ENCODE assay signal across 1 cellular context in the genomic region with DNA sequence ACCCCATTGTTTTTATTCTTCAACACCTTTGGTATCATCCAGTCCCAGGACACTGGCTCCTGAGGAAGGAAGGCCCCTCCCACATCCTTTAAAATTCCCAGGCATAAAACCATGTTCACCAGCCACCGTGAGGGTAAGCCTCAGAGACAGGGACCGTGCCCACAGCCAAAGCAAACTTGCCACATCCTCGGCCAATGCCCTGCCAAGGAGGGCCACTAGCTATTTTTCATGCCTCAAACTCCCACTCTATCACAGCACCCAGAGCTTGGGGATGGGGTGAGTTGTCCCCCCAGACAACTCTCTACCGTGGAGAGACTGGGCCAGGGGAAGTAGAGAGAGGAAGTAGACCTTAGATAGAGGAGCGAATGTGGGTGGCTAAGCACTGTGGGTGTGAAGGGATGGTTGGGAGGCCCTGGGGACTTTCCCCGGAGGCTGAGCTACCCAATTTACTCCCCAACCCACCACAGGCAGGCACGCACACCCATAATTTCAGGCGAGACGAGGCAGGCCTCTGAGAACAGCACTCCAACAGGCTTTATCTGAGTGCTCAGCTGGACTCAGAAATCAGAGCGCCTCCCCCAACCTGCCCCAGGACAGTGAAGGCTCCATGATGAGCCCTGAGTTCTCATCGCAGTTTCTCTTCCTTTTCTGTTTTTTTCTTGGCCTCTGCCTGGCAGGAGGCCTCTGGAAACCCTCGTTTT.
TF ChIP-seq lines count a peak whose summit lies in the region.

No MANE protein-coding gene starts in this region.

TF ChIP-seq in K562, 482 proteins besides CTCF, POLR2A, EP300 and RAD21 (continued from another document and continues in another):
- TF ChIP-seq ZBTB11 (CRISPR knock-in tag; IDR thresholded peaks at IDR 0.05) (peak in 1 of 3 experiments; percentile 62; a peak in 1 of 6 replicates), CBFA2T2 (conservative IDR thresholded peaks at IDR 0.05) (peak; percentile 75), GATA2 (CRISPR knock-in tag; IDR thresholded peaks at IDR 0.05) (peak; percentile 64; the same call in 1 of the 2 replicates), NCOA1 (IDR thresholded peaks at IDR 0.05; ENCODE audit: low read depth) (0 out of 2 replicates have a peak, but pooled peaks have one; percentile 16), FOXA3 (CRISPR knock-in tag; conservative IDR thresholded peaks at IDR 0.05 in 1 of 2, IDR thresholded peaks at IDR 0.05 in 1 of 2) (peak in 1 of 2 experiments; percentile 63; a peak in 1 of 4 replicates), HNRNPL (IDR thresholded peaks at IDR 0.05; ENCODE audit: low read depth, low read length) (no peak), DPF2 (IDR thresholded peaks at IDR 0.05) (peak; percentile 60), TCF3 (CRISPR knock-in tag; IDR thresholded peaks at IDR 0.05) (peak; percentile 89), HNRNPLL (IDR thresholded peaks at IDR 0.05; ENCODE audit: low read depth, low read length, poor library complexity, severe bottlenecking) (no peak), ARNT (IDR thresholded peaks at IDR 0.05) (0 out of 4 replicates have a peak, but pooled peaks of 1 of the 2 experiments have one; percentile 24), BRCA1 (IDR thresholded peaks at IDR 0.05) (no peak), BRCA1 (CRISPR knock-in tag; IDR thresholded peaks at IDR 0.05) (no peak), HDAC1 (IDR thresholded peaks at IDR 0.05) (peak in 1 of 2 experiments; percentile 86; a peak in 2 of 4 replicates), TRIM24 (IDR thresholded peaks at IDR 0.05) (0 out of 4 replicates have a peak, but pooled peaks of 1 of the 2 experiments have one; percentile 14), JUN (IDR thresholded peaks at IDR 0.05; ENCODE audit: borderline replicate concordance, low read depth, low read length) (no peak), JUN (CRISPR knock-in tag; IDR thresholded peaks at IDR 0.05; ENCODE audit: borderline replicate concordance) (no peak), ZMIZ1 (IDR thresholded peaks at IDR 0.05; ENCODE audit: low read depth in 2 of 2, low read length in 2 of 2) (peak in 1 of 2 experiments; percentile 35; a peak in 1 of 4 replicates), KLF16 (IDR thresholded peaks at IDR 0.05) (peak; percentile 38; the same call in 1 of the 2 replicates), GATAD2A (IDR thresholded peaks at IDR 0.05) (peak; percentile 82; the same call in 1 of the 2 replicates), SNIP1 (IDR thresholded peaks at IDR 0.05; ENCODE audit: low read depth) (no peak), JUND (IDR thresholded peaks at IDR 0.05; ENCODE audit: borderline replicate concordance, low read depth, low read length) (peak; percentile 22; the same call in 1 of the 2 replicates), JUND (tag; IDR thresholded peaks at IDR 0.05; ENCODE audit: borderline replicate concordance, low read depth, low read length) (peak; percentile 47; the same call in 1 of the 3 replicates), ETV6 (IDR thresholded peaks at IDR 0.05; ENCODE audit: borderline replicate concordance in 1 of 2, low read depth in 2 of 2, low read length in 1 of 2) (peak; percentile 72 to 97; a peak in 3 of 4 replicates), ETV6 (CRISPR knock-in tag; IDR thresholded peaks at IDR 0.05; ENCODE audit: borderline replicate concordance) (no peak), ZNF23 (CRISPR knock-in tag; IDR thresholded peaks at IDR 0.05) (no peak), YY1 (IDR thresholded peaks at IDR 0.05; ENCODE audit: borderline replicate concordance in 1 of 3, control insufficient read depth in 1 of 3, extremely low read depth in 1 of 3, insufficient read depth in 3 of 3, insufficient read length in 1 of 3, insufficient replicate concordance in 2 of 3, low read depth in 1 of 3, low read length in 2 of 3) (peak in 1 of 3 experiments; percentile 60), TCFL5 (CRISPR knock-in tag; conservative IDR thresholded peaks at IDR 0.05) (no peak), DACH1 (IDR thresholded peaks at IDR 0.05; ENCODE audit: partially characterized antibody) (peak; percentile 75), EHMT2 (IDR thresholded peaks at IDR 0.05) (0 out of 2 replicates have a peak, but pooled peaks have one; percentile 28), ZFX (CRISPR knock-in tag; IDR thresholded peaks at IDR 0.05) (peak; percentile 42; the same call in 1 of the 2 replicates), CC2D1A (IDR thresholded peaks at IDR 0.05) (peak; percentile 44; the same call in 1 of the 2 replicates)
- TF ChIP-seq, protein P1, sequence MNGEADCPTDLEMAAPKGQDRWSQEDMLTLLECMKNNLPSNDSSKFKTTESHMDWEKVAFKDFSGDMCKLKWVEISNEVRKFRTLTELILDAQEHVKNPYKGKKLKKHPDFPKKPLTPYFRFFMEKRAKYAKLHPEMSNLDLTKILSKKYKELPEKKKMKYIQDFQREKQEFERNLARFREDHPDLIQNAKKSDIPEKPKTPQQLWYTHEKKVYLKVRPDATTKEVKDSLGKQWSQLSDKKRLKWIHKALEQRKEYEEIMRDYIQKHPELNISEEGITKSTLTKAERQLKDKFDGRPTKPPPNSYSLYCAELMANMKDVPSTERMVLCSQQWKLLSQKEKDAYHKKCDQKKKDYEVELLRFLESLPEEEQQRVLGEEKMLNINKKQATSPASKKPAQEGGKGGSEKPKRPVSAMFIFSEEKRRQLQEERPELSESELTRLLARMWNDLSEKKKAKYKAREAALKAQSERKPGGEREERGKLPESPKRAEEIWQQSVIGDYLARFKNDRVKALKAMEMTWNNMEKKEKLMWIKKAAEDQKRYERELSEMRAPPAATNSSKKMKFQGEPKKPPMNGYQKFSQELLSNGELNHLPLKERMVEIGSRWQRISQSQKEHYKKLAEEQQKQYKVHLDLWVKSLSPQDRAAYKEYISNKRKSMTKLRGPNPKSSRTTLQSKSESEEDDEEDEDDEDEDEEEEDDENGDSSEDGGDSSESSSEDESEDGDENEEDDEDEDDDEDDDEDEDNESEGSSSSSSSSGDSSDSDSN (IDR thresholded peaks at IDR 0.05; ENCODE audit: borderline replicate concordance in 1 of 2, low read depth in 2 of 2, low read length in 2 of 2), result peak; percentile 99 to 100
- TF ChIP-seq, protein P2, sequence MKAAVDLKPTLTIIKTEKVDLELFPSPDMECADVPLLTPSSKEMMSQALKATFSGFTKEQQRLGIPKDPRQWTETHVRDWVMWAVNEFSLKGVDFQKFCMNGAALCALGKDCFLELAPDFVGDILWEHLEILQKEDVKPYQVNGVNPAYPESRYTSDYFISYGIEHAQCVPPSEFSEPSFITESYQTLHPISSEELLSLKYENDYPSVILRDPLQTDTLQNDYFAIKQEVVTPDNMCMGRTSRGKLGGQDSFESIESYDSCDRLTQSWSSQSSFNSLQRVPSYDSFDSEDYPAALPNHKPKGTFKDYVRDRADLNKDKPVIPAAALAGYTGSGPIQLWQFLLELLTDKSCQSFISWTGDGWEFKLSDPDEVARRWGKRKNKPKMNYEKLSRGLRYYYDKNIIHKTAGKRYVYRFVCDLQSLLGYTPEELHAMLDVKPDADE (conservative IDR thresholded peaks at IDR 0.05; ENCODE audit: control insufficient read depth, low read depth, low read length), result no peak
- TF ChIP-seq, protein P3, sequence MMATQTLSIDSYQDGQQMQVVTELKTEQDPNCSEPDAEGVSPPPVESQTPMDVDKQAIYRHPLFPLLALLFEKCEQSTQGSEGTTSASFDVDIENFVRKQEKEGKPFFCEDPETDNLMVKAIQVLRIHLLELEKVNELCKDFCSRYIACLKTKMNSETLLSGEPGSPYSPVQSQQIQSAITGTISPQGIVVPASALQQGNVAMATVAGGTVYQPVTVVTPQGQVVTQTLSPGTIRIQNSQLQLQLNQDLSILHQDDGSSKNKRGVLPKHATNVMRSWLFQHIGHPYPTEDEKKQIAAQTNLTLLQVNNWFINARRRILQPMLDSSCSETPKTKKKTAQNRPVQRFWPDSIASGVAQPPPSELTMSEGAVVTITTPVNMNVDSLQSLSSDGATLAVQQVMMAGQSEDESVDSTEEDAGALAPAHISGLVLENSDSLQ (IDR thresholded peaks at IDR 0.05), result no peak
- TF ChIP-seq, protein P4, sequence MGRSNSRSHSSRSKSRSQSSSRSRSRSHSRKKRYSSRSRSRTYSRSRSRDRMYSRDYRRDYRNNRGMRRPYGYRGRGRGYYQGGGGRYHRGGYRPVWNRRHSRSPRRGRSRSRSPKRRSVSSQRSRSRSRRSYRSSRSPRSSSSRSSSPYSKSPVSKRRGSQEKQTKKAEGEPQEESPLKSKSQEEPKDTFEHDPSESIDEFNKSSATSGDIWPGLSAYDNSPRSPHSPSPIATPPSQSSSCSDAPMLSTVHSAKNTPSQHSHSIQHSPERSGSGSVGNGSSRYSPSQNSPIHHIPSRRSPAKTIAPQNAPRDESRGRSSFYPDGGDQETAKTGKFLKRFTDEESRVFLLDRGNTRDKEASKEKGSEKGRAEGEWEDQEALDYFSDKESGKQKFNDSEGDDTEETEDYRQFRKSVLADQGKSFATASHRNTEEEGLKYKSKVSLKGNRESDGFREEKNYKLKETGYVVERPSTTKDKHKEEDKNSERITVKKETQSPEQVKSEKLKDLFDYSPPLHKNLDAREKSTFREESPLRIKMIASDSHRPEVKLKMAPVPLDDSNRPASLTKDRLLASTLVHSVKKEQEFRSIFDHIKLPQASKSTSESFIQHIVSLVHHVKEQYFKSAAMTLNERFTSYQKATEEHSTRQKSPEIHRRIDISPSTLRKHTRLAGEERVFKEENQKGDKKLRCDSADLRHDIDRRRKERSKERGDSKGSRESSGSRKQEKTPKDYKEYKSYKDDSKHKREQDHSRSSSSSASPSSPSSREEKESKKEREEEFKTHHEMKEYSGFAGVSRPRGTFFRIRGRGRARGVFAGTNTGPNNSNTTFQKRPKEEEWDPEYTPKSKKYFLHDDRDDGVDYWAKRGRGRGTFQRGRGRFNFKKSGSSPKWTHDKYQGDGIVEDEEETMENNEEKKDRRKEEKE (IDR thresholded peaks at IDR 0.05; ENCODE audit: borderline replicate concordance in 1 of 2, control insufficient read depth in 1 of 2, low read depth in 2 of 2, low read length in 1 of 2), result 0 out of 4 replicates have a peak, but pooled peaks of 1 of the 2 experiments have one; percentile 44
- TF ChIP-seq, protein P5, sequence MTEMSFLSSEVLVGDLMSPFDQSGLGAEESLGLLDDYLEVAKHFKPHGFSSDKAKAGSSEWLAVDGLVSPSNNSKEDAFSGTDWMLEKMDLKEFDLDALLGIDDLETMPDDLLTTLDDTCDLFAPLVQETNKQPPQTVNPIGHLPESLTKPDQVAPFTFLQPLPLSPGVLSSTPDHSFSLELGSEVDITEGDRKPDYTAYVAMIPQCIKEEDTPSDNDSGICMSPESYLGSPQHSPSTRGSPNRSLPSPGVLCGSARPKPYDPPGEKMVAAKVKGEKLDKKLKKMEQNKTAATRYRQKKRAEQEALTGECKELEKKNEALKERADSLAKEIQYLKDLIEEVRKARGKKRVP (CRISPR knock-in tag; IDR thresholded peaks at IDR 0.05), result no peak
